Comparison of ENCODE assay signal across 12 cellular contexts in genomic region chr3:60064210-60065178, GRCh38.
A peak's percentile ranks its signal among the peaks of the same experiment; 100 is the strongest.
DNase-seq lines count a peak whose midpoint lies in the region; ATAC-seq and TF ChIP-seq lines count a peak whose summit lies in the region.
"Had no signal": no experiment of that assay in that cellular context is flagged by ENCODE, and none has a peak within 500 bp of the region (broad histone marks: within the 10 kb centered on the region; RNA-seq: fewer than 3 reads in every experiment).

No MANE protein-coding gene starts in this region.

- H3K4me1 Mint-ChIP-seq in activated T-helper 17 cell treated with anti-CD3 and anti-CD28 coated beads, Interleukin-2, amount 50 U/mL, for 72 hours = peaks cover 6% of the 10 kb centered on the region

- no peak overlapping the region for H3K27ac Mint-ChIP-seq in activated T-helper 17 cell treated with anti-CD3 and anti-CD28 coated beads, Interleukin-2, amount 50 U/mL, for 72 hours

- no peaks in the 10 kb centered on the region for H3K36me3 Mint-ChIP-seq in activated T-helper 17 cell treated with anti-CD3 and anti-CD28 coated beads, Interleukin-2, amount 50 U/mL, for 72 hours (ENCODE audit: low read depth)

- DNase-seq in AG04449 (ENCODE audit: low read depth, low spot score) (peak; percentile 17), GM04504 (ENCODE audit: low read depth) (peak; percentile 27), iPS-NIHi7 (ENCODE audit: extremely low spot score) (peak; percentile 23), GM13977 (ENCODE audit: low spot score) (no peak), NOMO-1 (lab: John Stamatoyannopoulos, UW; ENCODE audit: unreplicated experiment in 2 of 2) (no peak)
- DNase-seq in effector CD8-positive, alpha-beta T cell (lab: John Stamatoyannopoulos, UW) = no peak
- DNase-seq: Caco-2, NCI-H1436 treated with DMSO at 0.1 percent for 48 hours, upper lobe of right lung had no signal

- H3K4me3 ChIP-seq in AG04449 (ENCODE audit: low read depth, low read length) = no peak overlapping the region
- H3K4me3 ChIP-seq: cardiac muscle cell, upper lobe of right lung had no signal

- CTCF ChIA-PET in AG04449 (lab: Yijun Ruan, JAX) = no interaction called here

- TF ChIP-seq CTCF in AG04449 (IDR thresholded peaks at IDR 0.05; ENCODE audit: insufficient read depth, low read length, missing control alignments) (no peak), GM13977 (IDR thresholded peaks at IDR 0.05; ENCODE audit: extremely low read depth, insufficient read depth, missing control alignments) (no peak)

- no peaks in the 10 kb centered on the region for H3K9me3 Mint-ChIP-seq in activated T-helper 17 cell treated with anti-CD3 and anti-CD28 coated beads, Interleukin-2, amount 50 U/mL, for 72 hours

- POLR2A ChIA-PET in AG04449 (lab: Yijun Ruan, JAX) = no interaction called here

- peak; percentile 95 for ATAC-seq in activated T-helper 17 cell treated with anti-CD3 and anti-CD28 coated beads, Interleukin-2, amount 50 U/mL, for 72 hours (replicated peaks)
- ATAC-seq in HG03439 (IDR thresholded peaks at IDR 0.05; ENCODE audit: unreplicated experiment) = no peak
- ATAC-seq: upper lobe of right lung had no signal

- H3K4me3 Mint-ChIP-seq in activated T-helper 17 cell treated with anti-CD3 and anti-CD28 coated beads, Interleukin-2, amount 50 U/mL, for 72 hours = no peak overlapping the region

- H3K27me3 Mint-ChIP-seq in activated T-helper 17 cell treated with anti-CD3 and anti-CD28 coated beads, Interleukin-2, amount 50 U/mL, for 72 hours = no peaks in the 10 kb centered on the region

- in situ Hi-C loops in GM13977 (cut with MboI; ENCODE audit: low pct_unique_long_range_greater_than_20kb, low sequenced_read_pairs, unreplicated experiment) = no loop called here

Comparison
In these comparisons a context has a peak if more than half of its experiments do, and no peak if none do; other contexts are left out.
1. DNase-seq: peak in AG04449 (single experiment), GM04504 (single experiment) and iPS-NIHi7 (single experiment); none in GM13977 (single experiment), effector CD8-positive, alpha-beta T cell (single experiment) and NOMO-1 (0 of 2).